In the genomic region with DNA sequence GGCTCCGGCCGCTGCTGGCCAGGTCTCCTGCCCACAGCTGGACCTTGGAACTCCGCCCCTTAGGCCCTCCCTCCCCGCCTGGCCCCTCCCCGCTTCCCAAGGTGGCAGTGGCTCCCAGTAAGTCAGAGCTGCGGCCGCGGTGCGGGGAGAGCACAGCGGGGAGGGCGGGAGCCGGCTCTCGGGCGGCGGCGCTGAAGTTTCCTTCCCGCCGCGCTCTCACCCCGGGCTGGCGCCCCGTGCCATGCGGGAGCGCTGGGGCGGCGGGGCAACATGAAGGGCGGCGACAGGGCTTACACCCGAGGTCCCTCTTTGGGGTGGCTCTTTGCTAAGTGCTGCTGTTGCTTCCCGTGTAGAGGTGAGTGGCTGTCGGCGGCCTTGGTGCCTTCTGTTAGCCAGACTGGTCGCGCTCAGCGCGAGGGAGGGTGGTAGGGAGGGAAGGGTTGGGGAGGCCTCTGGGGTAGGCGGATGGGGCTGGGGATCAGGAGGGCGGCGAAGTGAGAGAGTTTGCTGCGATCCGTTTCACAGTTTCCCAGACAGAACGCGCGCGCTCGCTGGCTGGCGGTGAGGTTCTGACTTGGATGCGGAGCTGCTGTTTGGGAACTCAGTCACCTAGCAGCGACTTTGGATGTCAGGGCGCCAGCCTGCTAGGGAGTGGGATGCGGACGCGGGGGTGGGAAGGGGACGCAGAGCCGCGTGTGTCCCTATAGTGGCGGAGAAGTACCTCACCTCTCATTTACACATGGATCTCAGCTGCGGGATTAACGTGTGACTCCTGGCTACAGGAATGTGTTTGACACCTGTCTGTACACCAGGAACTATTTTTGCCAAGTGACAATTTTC, we compare ENCODE assay signal across 8 cellular contexts.
A peak's percentile ranks its signal among the peaks of the same experiment; 100 is the strongest.
DNase-seq lines count a peak whose midpoint lies in the region; ATAC-seq and TF ChIP-seq lines count a peak whose summit lies in the region.

No MANE protein-coding gene starts in this region.

- H3K4me2 ChIP-seq in mesendoderm (ENCODE audit: low read length), result peak overlapping the region; percentile 91

- H3K4me3 ChIP-seq in AG09309 (ENCODE audit: control insufficient read depth, low read depth, low read length) (peak overlapping the region; percentile 45), ectodermal cell (ENCODE audit: insufficient read depth, low read depth, low read length) (peak overlapping the region; percentile 45), mesendoderm (ENCODE audit: low read length) (peak overlapping the region; percentile 60)

- peak overlapping the region; percentile 77 for H3K9ac ChIP-seq in mesendoderm (ENCODE audit: low read length)

- no peak overlapping the region for H4K8ac ChIP-seq in mesendoderm (ENCODE audit: low read depth, low read length)

- H4K5ac ChIP-seq in mesendoderm (ENCODE audit: low read length), result no peak overlapping the region

- peak overlapping the region; percentile 74 for H3K23ac ChIP-seq in mesendoderm (ENCODE audit: low read length)

- H3K79me2 ChIP-seq in mesendoderm (ENCODE audit: control insufficient read depth, insufficient read depth, low read length), result no peaks in the 10 kb centered on the region

- no peaks in the 10 kb centered on the region for H3K9me3 ChIP-seq in ectodermal cell (ENCODE audit: control insufficient read depth, low read length)

- 1% methylated on average over 59 of the region's 59 CpGs for WGBS in ectodermal cell, 2 experiments
- WGBS in mesendoderm (ENCODE audit: extremely low coverage, insufficient coverage, low lambda C conversion rate), result no CpG with 5 or more reads among the region's 59 CpGs

- H2BK15ac ChIP-seq in mesendoderm (replicated peaks; ENCODE audit: low read depth), result no peak overlapping the region

- peak overlapping the region; percentile 96 for H3K56ac ChIP-seq in mesendoderm (ENCODE audit: low read length)

- ATAC-seq in HG02678 (IDR thresholded peaks at IDR 0.05; ENCODE audit: unreplicated experiment) (peak; percentile 34), GM18909 (IDR thresholded peaks at IDR 0.05; ENCODE audit: poor library complexity, unreplicated experiment) (no peak), GM18502 (IDR thresholded peaks at IDR 0.05; ENCODE audit: poor library complexity, unreplicated experiment) (no peak)
- peak; percentile 62 to 72 for ATAC-seq in activated CD4-positive, CD25-positive, alpha-beta regulatory T cell treated with anti-CD3 and anti-CD28 coated beads, Interleukin-2, amount 50 U/mL, for 24 hours

- H2AK5ac ChIP-seq in mesendoderm (ENCODE audit: low read length), result peak overlapping the region; percentile 34

- H3K4ac ChIP-seq in mesendoderm (ENCODE audit: low read depth, low read length), result no peak overlapping the region

- H3K79me1 ChIP-seq in mesendoderm (ENCODE audit: low read length), result no peaks in the 10 kb centered on the region

- no peak overlapping the region for H2BK5ac ChIP-seq in mesendoderm (ENCODE audit: low read length)

- peak overlapping the region; percentile 12 for H3K18ac ChIP-seq in mesendoderm (ENCODE audit: low read length)

- H3K27me3 ChIP-seq in ectodermal cell (ENCODE audit: control insufficient read depth, insufficient read depth, low read length, poor library complexity, severe bottlenecking) (peaks cover 58% of the 10 kb centered on the region), mesendoderm (ENCODE audit: insufficient read depth, low read length, poor library complexity) (no peaks in the 10 kb centered on the region)

- H3K36me3 ChIP-seq in ectodermal cell (ENCODE audit: control insufficient read depth, insufficient read depth, low read length) (no peaks in the 10 kb centered on the region), mesendoderm (ENCODE audit: control insufficient read depth, insufficient read depth, low read length) (no peaks in the 10 kb centered on the region)

- DNase-seq in AG09309 (ENCODE audit: low read depth) (no peak), mesendoderm (peak; percentile 78)
- peak; percentile 9 to 13 for DNase-seq in stimulated activated CD8-positive, alpha-beta memory T cell treated with anti-CD3 and anti-CD28 coated beads, Interleukin-7, amount 100 ng/mL, for 4 hours (ENCODE audit: low read depth in 2 of 2)

- H3K4me1 ChIP-seq in ectodermal cell (ENCODE audit: control insufficient read depth, insufficient read depth, low read length) (peaks cover 18% of the 10 kb centered on the region), mesendoderm (ENCODE audit: control insufficient read depth, low read depth, low read length) (peaks cover 19% of the 10 kb centered on the region)

- TF ChIP-seq CTCF in AG09309 (IDR thresholded peaks at IDR 0.05; ENCODE audit: control insufficient read depth, insufficient read depth, low read depth, low read length, missing control alignments), result no peak

- H3K27ac ChIP-seq in ectodermal cell (ENCODE audit: insufficient read depth, low read depth, low read length, poor library complexity, severe bottlenecking) (no peak overlapping the region), mesendoderm (ENCODE audit: low read depth, low read length) (no peak overlapping the region)

- H2BK120ac ChIP-seq in mesendoderm (ENCODE audit: low read depth, low read length), result no peak overlapping the region

Comparison
In these comparisons a context has a peak if more than half of its experiments do, and no peak if none do; other contexts are left out.
1. ATAC-seq: peak in HG02678 (single experiment) and activated CD4-positive, CD25-positive, alpha-beta regulatory T cell treated with anti-CD3 and anti-CD28 coated beads, Interleukin-2, amount 50 U/mL, for 24 hours (2 of 2); none in GM18909 (single experiment) and GM18502 (single experiment).
2. Peak in every context shown above with its lines, with median percentiles within 50 percentile points of each other: H3K4me3 ChIP-seq.